Comparison of ENCODE assay signal across 29 cellular contexts in the genomic region with DNA sequence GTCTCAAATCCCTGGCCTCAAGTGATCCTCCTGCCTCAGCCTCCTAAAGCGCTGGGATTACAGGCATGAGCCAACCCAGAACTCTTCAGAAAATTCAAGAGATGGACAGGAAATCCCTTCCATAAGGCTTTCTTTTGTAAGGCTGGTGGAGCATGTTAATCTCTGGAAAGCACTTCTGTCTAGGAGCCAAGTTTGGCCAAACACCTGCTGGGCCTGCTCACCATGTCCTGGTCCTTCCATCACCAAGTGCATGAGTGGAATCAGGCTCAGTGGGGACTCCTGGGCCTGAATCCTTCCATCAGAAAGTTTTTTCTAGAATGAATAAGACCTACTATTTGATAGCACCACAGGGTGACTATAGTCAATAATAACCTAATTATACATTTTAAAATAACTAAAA.
"Had no signal": no experiment of that assay in that cellular context is flagged by ENCODE, and none has a peak within 500 bp of the region (broad histone marks: within the 10 kb centered on the region; RNA-seq: fewer than 3 reads in every experiment).

No MANE protein-coding gene starts in this region.

- H3K27me3 ChIP-seq: brain microvascular endothelial cell, esophagus muscularis mucosa, foreskin keratinocyte, gastrocnemius medialis, heart left ventricle had no signal

- ATAC-seq: activated CD4-positive, CD25-positive, alpha-beta regulatory T cell treated with anti-CD3 and anti-CD28 coated beads, Interleukin-2, amount 50 U/mL, for 24 hours; activated CD8-positive, alpha-beta T cell treated with anti-CD3 and anti-CD28 coated beads for 36 hours; activated T-cell treated with anti-CD3 and anti-CD28 coated beads, Interleukin-2, amount 50 U/mL, for 4 hours; activated T-helper 17 cell treated with anti-CD3 and anti-CD28 coated beads, Interleukin-2, amount 50 U/mL, for 72 hours; effector memory CD8-positive, alpha-beta T cell; foreskin keratinocyte; gastrocnemius medialis; heart left ventricle had no signal

- H3K27ac ChIP-seq: brain microvascular endothelial cell, esophagus muscularis mucosa, foreskin keratinocyte, gastrocnemius medialis, heart left ventricle, WERI-Rb-1 had no signal

- DNase-seq: activated B cell treated with CpG ODN at 0.5 μM for 24 hours; activated CD4-positive, alpha-beta T cell treated with anti-CD3 and anti-CD28 coated beads for 48 hours; activated CD4-positive, alpha-beta T cell treated with anti-CD3 and anti-CD28 coated beads, Interleukin-2, amount 50 U/mL, for 1 hour; activated CD4-positive, alpha-beta T cell treated with anti-CD3 and anti-CD28 coated beads, Interleukin-2, amount 50 U/mL, for 48 hours; activated CD8-positive, alpha-beta memory T cell treated with anti-CD3 and anti-CD28 coated beads for 24 hours; activated CD8-positive, alpha-beta T cell treated with anti-CD3 and anti-CD28 coated beads for 36 hours; activated effector memory CD4-positive, alpha-beta T cell treated with Interleukin-2 at 50 U/mL for 16 hours; activated gamma-delta T cell treated with Interleukin-2 at 50 U/mL for 16 hours; activated naive CD4-positive, alpha-beta T cell treated with anti-CD3 and anti-CD28 coated beads, Interleukin-2, amount 50 U/mL, for 16 hours; activated naive CD4-positive, alpha-beta T cell treated with Interleukin-2 at 50 U/mL for 16 hours; activated T-cell treated with anti-CD3 and anti-CD28 coated beads, Interleukin-2, amount 50 U/mL, for 4 hours; amniotic stem cell; anterior cingulate cortex; brain microvascular endothelial cell; caudate nucleus; cortex of kidney; dermis blood vessel endothelial cell; effector CD4-positive, alpha-beta T cell; effector memory CD8-positive, alpha-beta T cell; erythroblast; foreskin keratinocyte; gastrocnemius medialis; glutamatergic neuron; heart left ventricle; T1000; WERI-Rb-1 had no signal

- H3K9me3 ChIP-seq: esophagus muscularis mucosa, gastrocnemius medialis, heart left ventricle had no signal

- H3K36me3 ChIP-seq: brain microvascular endothelial cell, esophagus muscularis mucosa, gastrocnemius medialis, heart left ventricle, WERI-Rb-1 had no signal

- H3K4me3 ChIP-seq: esophagus muscularis mucosa, gastrocnemius medialis, heart left ventricle had no signal
